In the genomic region with DNA sequence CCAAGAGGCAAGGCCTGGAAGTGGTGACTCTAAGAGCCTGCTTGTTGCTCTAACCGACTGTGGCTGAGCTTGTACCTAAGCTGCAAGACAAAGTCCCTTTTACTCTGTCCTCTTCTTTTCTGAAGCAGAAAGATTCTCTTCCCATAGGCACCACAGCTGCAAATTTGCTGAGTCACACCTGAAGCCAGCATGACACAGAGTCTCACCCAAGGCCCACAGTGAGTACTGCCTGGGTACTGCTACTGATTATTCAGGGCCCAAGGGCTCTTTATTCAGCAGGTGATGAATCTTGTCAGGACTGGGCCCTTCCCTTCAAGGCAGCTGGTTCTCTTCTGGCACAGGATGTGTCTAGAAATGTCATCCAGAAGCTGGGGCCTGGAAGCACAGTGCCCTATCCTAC, we compare ENCODE assay signal across 20 cellular contexts. TPM values are rescaled to one million over a fixed set of nuclear protein-coding genes. Genes with fewer than 3 reads are reported as not detected.
DNase-seq lines count a peak whose midpoint lies in the region; ATAC-seq, FAIRE-seq and TF ChIP-seq lines count a peak whose summit lies in the region.
"Had no signal": no experiment of that assay in that cellular context is flagged by ENCODE, and none has a peak within 500 bp of the region (broad histone marks: within the 10 kb centered on the region; RNA-seq: fewer than 3 reads in every experiment).

No MANE protein-coding gene starts in this region.

- peak; percentile 25 for DNase-seq in EL
- peak; percentile 60 for DNase-seq in HT1080 (ENCODE audit: low read depth)
- peak; percentile 24 for DNase-seq in astrocyte of the hippocampus (ENCODE audit: low read depth, low spot score)
- peak; percentile 5 for DNase-seq in keratinocyte (ENCODE audit: low read depth, low spot score)
- DNase-seq in dermis blood vessel endothelial cell = no peak
- DNase-seq in mucosa of descending colon = no peak
- DNase-seq: activated T-cell treated with anti-CD3 and anti-CD28 coated beads, Interleukin-2, amount 50 U/mL, for 4 hours; H7; NCI-H1048; NCI-H2171 had no signal

- H3K4me2 ChIP-seq in keratinocyte (ENCODE audit: control insufficient read depth, extremely low read depth, insufficient read depth, low read depth, low read length) = no peak overlapping the region
- H3K4me2 ChIP-seq: hepatocyte, smooth muscle cell had no signal

- H3K4me1 ChIP-seq in keratinocyte (ENCODE audit: control insufficient read depth, extremely low read depth, insufficient read depth, low read length) = no peaks in the 10 kb centered on the region
- no peaks in the 10 kb centered on the region for H3K4me1 ChIP-seq in mucosa of descending colon (ENCODE audit: low read depth)
- H3K4me1 ChIP-seq: suprapubic skin had no signal

- no peak overlapping the region for H3K4me3 ChIP-seq in keratinocyte (ENCODE audit: control insufficient read depth in 2 of 3, extremely low read depth in 1 of 3, insufficient read depth in 2 of 3, low read depth in 1 of 3, low read length in 3 of 3)
- H3K4me3 ChIP-seq in mucosa of descending colon = no peak overlapping the region
- H3K4me3 ChIP-seq: hepatocyte, SK-N-MC, smooth muscle cell, suprapubic skin had no signal

- TF ChIP-seq CTCF in keratinocyte (optimal IDR thresholded peaks at IDR 0.05 in 1 of 3, IDR thresholded peaks at IDR 0.05 in 1 of 3, conservative IDR thresholded peaks at IDR 0.05 in 1 of 3; ENCODE audit: extremely low read depth in 1 of 3, insufficient read depth in 2 of 3, low read length in 3 of 3) (no peak), mucosa of descending colon (IDR thresholded peaks at IDR 0.05) (no peak)

- no peaks in the 10 kb centered on the region for H3K27me3 ChIP-seq in keratinocyte (ENCODE audit: control insufficient read depth, extremely low read depth, insufficient read depth, low read length)
- H3K27me3 ChIP-seq: hepatocyte, suprapubic skin had no signal

- no peak overlapping the region for H3K9ac ChIP-seq in keratinocyte (ENCODE audit: control insufficient read depth, extremely low read depth, insufficient read depth, low read length)

- H3K36me3 ChIP-seq in keratinocyte (ENCODE audit: control insufficient read depth in 2 of 2, extremely low read depth in 1 of 2, insufficient read depth in 2 of 2, low read length in 2 of 2) = no peaks in the 10 kb centered on the region
- H3K36me3 ChIP-seq in mucosa of descending colon (ENCODE audit: low read depth) = no peaks in the 10 kb centered on the region
- H3K36me3 ChIP-seq: suprapubic skin had no signal

- peak overlapping the region; percentile 3 for H2AFZ ChIP-seq in keratinocyte (ENCODE audit: control insufficient read depth, low read length)
- H2AFZ ChIP-seq: hepatocyte had no signal

- no peaks in the 10 kb centered on the region for H4K20me1 ChIP-seq in keratinocyte (ENCODE audit: control insufficient read depth, extremely low read depth, insufficient read depth, low read length)

- H3K27ac ChIP-seq in keratinocyte (ENCODE audit: control insufficient read depth, insufficient read depth, low read length) = no peak overlapping the region
- H3K27ac ChIP-seq: hepatocyte, HL-60, SK-N-MC, suprapubic skin had no signal

- H3K9me3 ChIP-seq in keratinocyte (ENCODE audit: control insufficient read depth, low read depth, low read length) (no peaks in the 10 kb centered on the region), mucosa of descending colon (no peaks in the 10 kb centered on the region)
- H3K9me3 ChIP-seq: suprapubic skin had no signal

- H3K79me2 ChIP-seq in keratinocyte (ENCODE audit: control insufficient read depth, insufficient read depth, low read length) = no peaks in the 10 kb centered on the region
- H3K79me2 ChIP-seq: hepatocyte had no signal

- no peaks in the 10 kb centered on the region for H3K9me1 ChIP-seq in keratinocyte (ENCODE audit: control insufficient read depth, extremely low read depth, insufficient read depth, low read length)

- intact Hi-C loops in mucosa of descending colon (cut with DNase I, micrococcal nuclease) = no loop called here

- dilution Hi-C loops in keratinocyte (cut with MboI; ENCODE audit: extremely low pct_ligation_motif_present, low sequenced_read_pairs) = no loop called here

- FAIRE-seq in keratinocyte (lab: Jason Lieb, UNC) = no peak
- FAIRE-seq: endometrium had no signal

- no peak for ATAC-seq in HG02870 (IDR thresholded peaks at IDR 0.05; ENCODE audit: unreplicated experiment)
- no peak for ATAC-seq in GM18858 (IDR thresholded peaks at IDR 0.05; ENCODE audit: unreplicated experiment)
- no peak for ATAC-seq in mucosa of descending colon

RNA-seq across cellular contexts. Expression of a gene that starts 18.9 kb away (rescaled TPM):
- total RNA-seq in HT1080 (2014; rRNA removed; shearing (Covaris generic)) = 0.20 TPM in 1 of 2 replicates, not detected in the other
- 0.06 TPM in 1 of 2 replicates, not detected in the other for polyA plus RNA-seq in HT1080 (2015; cell fraction: cytosol; rRNA removed)
- 0.05 TPM in 1 of 2 replicates, not detected in the other for polyA plus RNA-seq in HT1080 (2015; cell fraction: nucleus; rRNA removed)
- polyA plus RNA-seq in keratinocyte = not detected in 3 replicates
- polyA plus RNA-seq in keratinocyte (2011; ENCODE audit: low read depth) = not detected
- polyA plus RNA-seq in keratinocyte (2011; cell fraction: cytosol; rRNA removed) = not detected in 2 replicates
- polyA plus RNA-seq in keratinocyte (2011; cell fraction: nucleus; rRNA removed) = not detected in 2 replicates
- not detected in 2 replicates for polyA plus RNA-seq in keratinocyte (2012; ENCODE audit: low replicate concordance)
- not detected in 3 replicates for polyA minus RNA-seq in keratinocyte
- polyA minus RNA-seq in keratinocyte (2011; cell fraction: cytosol; rRNA and poly(A)+ RNA removed) = not detected
- polyA minus RNA-seq in keratinocyte (2011; cell fraction: nucleus; rRNA and poly(A)+ RNA removed) = not detected in 2 replicates
- total RNA-seq in dermis blood vessel endothelial cell (not detected in 2 replicates), mucosa of descending colon (1 to 10 TPM in 1 of 3 donors, under 1 TPM in 2; 0.54 to 1.6 (median 0.84) TPM)
- total RNA-seq: H7, hepatocyte, smooth muscle cell had no signal
- polyA plus RNA-seq: smooth muscle cell had no signal

RNA-seq across cellular contexts. Expression of a gene that starts 37.6 kb away (rescaled TPM):
- not detected in 2 replicates for total RNA-seq in HT1080 (2014; rRNA removed; shearing (Covaris generic))
- polyA plus RNA-seq in HT1080 (2015; cell fraction: cytosol; rRNA removed) = not detected in 2 replicates
- polyA plus RNA-seq in HT1080 (2015; cell fraction: nucleus; rRNA removed) = not detected in 2 replicates
- not detected in 3 replicates for polyA plus RNA-seq in keratinocyte
- polyA plus RNA-seq in keratinocyte (2011; ENCODE audit: low read depth) = not detected
- polyA plus RNA-seq in keratinocyte (2011; cell fraction: cytosol; rRNA removed) = not detected in 2 replicates
- not detected in 2 replicates for polyA plus RNA-seq in keratinocyte (2011; cell fraction: nucleus; rRNA removed)
- polyA plus RNA-seq in keratinocyte (2012; ENCODE audit: low replicate concordance) = not detected in 2 replicates
- polyA minus RNA-seq in keratinocyte = not detected in 3 replicates
- polyA minus RNA-seq in keratinocyte (2011; cell fraction: cytosol; rRNA and poly(A)+ RNA removed) = not detected
- not detected in 2 replicates for polyA minus RNA-seq in keratinocyte (2011; cell fraction: nucleus; rRNA and poly(A)+ RNA removed)
- not detected in 2 replicates for total RNA-seq in dermis blood vessel endothelial cell
- under 1 TPM in 1 of 3 donors, not detected in 2; 0.19 TPM for total RNA-seq in mucosa of descending colon
- total RNA-seq: H7, hepatocyte, lower leg skin, smooth muscle cell, suprapubic skin had no signal
- polyA plus RNA-seq: CD14-positive monocyte, hepatocyte, smooth muscle cell had no signal

Comparison
In these comparisons a context has a peak if more than half of its experiments do, and no peak if none do; other contexts are left out.
1. DNase-seq: peak in EL (single experiment), HT1080 (single experiment), astrocyte of the hippocampus (single experiment) and keratinocyte (single experiment); none in dermis blood vessel endothelial cell (single experiment) and mucosa of descending colon (0 of 3).